In genomic region chr11:113387605-113388211, GRCh38 we compare ENCODE assay signal across 12 cellular contexts. TPM values are rescaled to one million over a fixed set of nuclear protein-coding genes. Genes with fewer than 3 reads are reported as not detected.
A peak's percentile ranks its signal among the peaks of the same experiment; 100 is the strongest.
DNase-seq lines count a peak whose midpoint lies in the region; ATAC-seq, FAIRE-seq and TF ChIP-seq lines count a peak whose summit lies in the region.
"Had no signal": no experiment of that assay in that cellular context is flagged by ENCODE, and none has a peak within 500 bp of the region (broad histone marks: within the 10 kb centered on the region; RNA-seq: fewer than 3 reads in every experiment).

A gene with protein sequence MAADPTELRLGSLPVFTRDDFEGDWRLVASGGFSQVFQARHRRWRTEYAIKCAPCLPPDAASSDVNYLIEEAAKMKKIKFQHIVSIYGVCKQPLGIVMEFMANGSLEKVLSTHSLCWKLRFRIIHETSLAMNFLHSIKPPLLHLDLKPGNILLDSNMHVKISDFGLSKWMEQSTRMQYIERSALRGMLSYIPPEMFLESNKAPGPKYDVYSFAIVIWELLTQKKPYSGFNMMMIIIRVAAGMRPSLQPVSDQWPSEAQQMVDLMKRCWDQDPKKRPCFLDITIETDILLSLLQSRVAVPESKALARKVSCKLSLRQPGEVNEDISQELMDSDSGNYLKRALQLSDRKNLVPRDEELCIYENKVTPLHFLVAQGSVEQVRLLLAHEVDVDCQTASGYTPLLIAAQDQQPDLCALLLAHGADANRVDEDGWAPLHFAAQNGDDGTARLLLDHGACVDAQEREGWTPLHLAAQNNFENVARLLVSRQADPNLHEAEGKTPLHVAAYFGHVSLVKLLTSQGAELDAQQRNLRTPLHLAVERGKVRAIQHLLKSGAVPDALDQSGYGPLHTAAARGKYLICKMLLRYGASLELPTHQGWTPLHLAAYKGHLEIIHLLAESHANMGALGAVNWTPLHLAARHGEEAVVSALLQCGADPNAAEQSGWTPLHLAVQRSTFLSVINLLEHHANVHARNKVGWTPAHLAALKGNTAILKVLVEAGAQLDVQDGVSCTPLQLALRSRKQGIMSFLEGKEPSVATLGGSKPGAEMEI (plus strand): TSS chr11:113387779. CDS start chr11:113387885, 106 bp downstream.

- H4K91ac ChIP-seq in mesenchymal stem cell (ENCODE audit: low read length): peak within 1 kb of the TSS; percentile 72

- no peaks in the 10 kb centered on the region for H3K36me3 ChIP-seq in A673 (ENCODE audit: insufficient read depth, low read length, poor library complexity, severe bottlenecking)
- H3K36me3 ChIP-seq in mesenchymal stem cell (ENCODE audit: control insufficient read depth in 1 of 2, insufficient read depth in 2 of 2, low read depth in 1 of 2, low read length in 2 of 2): no peaks in the 10 kb centered on the region

- H3K9ac ChIP-seq in mesenchymal stem cell (ENCODE audit: low read length): no peak within 1 kb of the TSS

- no peak within 1 kb of the TSS for H3K4ac ChIP-seq in mesenchymal stem cell (ENCODE audit: low read depth in 1 of 2, low read length in 2 of 2)

- no peak for ATAC-seq in HG03097 (IDR thresholded peaks at IDR 0.05; ENCODE audit: low FRiP score, unreplicated experiment)

- H3K23ac ChIP-seq in mesenchymal stem cell (ENCODE audit: low read length in 2 of 2): peak within 1 kb of the TSS in 1 of 2 experiments; percentile 83

- H3K4me1 ChIP-seq in A673 (ENCODE audit: insufficient read depth, low read length, poor library complexity, severe bottlenecking) (peaks cover 23% of the 10 kb centered on the region), mesenchymal stem cell (ENCODE audit: control insufficient read depth, insufficient read depth, low read depth, low read length) (peaks cover 9% of the 10 kb centered on the region)

- peak within 1 kb of the TSS; percentile 30 for H2BK120ac ChIP-seq in mesenchymal stem cell (ENCODE audit: low read depth, low read length)

- H3K4me3 ChIP-seq in A673 (ENCODE audit: low read depth, low read length, poor library complexity, severe bottlenecking) (no peak within 1 kb of the TSS), mesenchymal stem cell (ENCODE audit: insufficient read depth in 1 of 2, low read depth in 1 of 2, low read length in 2 of 2) (no peak within 1 kb of the TSS)

- POLR2A ChIA-PET in A673 (lab: Charles Lee; ENCODE audit: low non-redundant PET): no interaction called here

- WGBS in mesenchymal stem cell: 14% methylated on average over 44 of the region's 46 CpGs

- H2AFZ ChIP-seq in mesenchymal stem cell (ENCODE audit: low read depth, low read length): peak within 1 kb of the TSS; percentile 60

- H3K14ac ChIP-seq in mesenchymal stem cell (ENCODE audit: low read length in 2 of 2): peak within 1 kb of the TSS in 1 of 2 experiments; percentile 51

- no peak for FAIRE-seq in frontal cortex (lab: Jason Lieb, UNC)

- no TSS peak for BruUV-seq in A673 (replicated peaks; lab: Mats Ljungman, UMichigan)

- peak within 1 kb of the TSS; percentile 54 to 56 for H2BK12ac ChIP-seq in mesenchymal stem cell (ENCODE audit: low read length in 2 of 2)

- H2BK5ac ChIP-seq in mesenchymal stem cell (ENCODE audit: low read depth, low read length, poor library complexity, severe bottlenecking): no peak within 1 kb of the TSS

- CTCF ChIA-PET in A673 (lab: Charles Lee): interaction anchor here (0.5 kb wide), 1 partner anchor 409 kb away, joined by 4 read pairs; no protein-coding TSS in a partner anchor

- peak within 1 kb of the TSS; percentile 20 for H3K4me2 ChIP-seq in mesenchymal stem cell (ENCODE audit: low read length, poor library complexity, severe bottlenecking)

- no peak for TF ChIP-seq CTCF in A673 (conservative IDR thresholded peaks at IDR 0.05; ENCODE audit: low read depth, low read length)

- H4K8ac ChIP-seq in mesenchymal stem cell (ENCODE audit: low read length): peak within 1 kb of the TSS; percentile 63

- peak within 1 kb of the TSS in 1 of 2 experiments; percentile 59 for H3K18ac ChIP-seq in mesenchymal stem cell (ENCODE audit: low read depth in 1 of 2, low read length in 2 of 2)

- intact Hi-C loops in A673 (cut with micrococcal nuclease; ENCODE audit: unreplicated experiment): no loop called here

- H3K27me3 ChIP-seq in A673 (replicated peaks; ENCODE audit: insufficient read depth, low read depth, low read length, poor library complexity) (no peaks in the 10 kb centered on the region), mesenchymal stem cell (ENCODE audit: control insufficient read depth in 1 of 2, insufficient read depth in 1 of 2, low read length in 2 of 2) (peaks cover 36 to 51% of the 10 kb centered on the region in 2 experiments)

- H2BK15ac ChIP-seq in mesenchymal stem cell (ENCODE audit: low read depth, poor library complexity, severe bottlenecking): no peak within 1 kb of the TSS

- no peaks in the 10 kb centered on the region for H3K9me3 ChIP-seq in A673 (ENCODE audit: low read depth, low read length, poor library complexity, severe bottlenecking)
- no peaks in the 10 kb centered on the region for H3K9me3 ChIP-seq in mesenchymal stem cell (ENCODE audit: control insufficient read depth, low read length)

- peak within 1 kb of the TSS; percentile 3 for H3K27ac ChIP-seq in A673 (ENCODE audit: low read depth, low read length, poor library complexity, severe bottlenecking)
- H3K27ac ChIP-seq in mesenchymal stem cell (ENCODE audit: low read length, poor library complexity, severe bottlenecking): no peak within 1 kb of the TSS

- DNase-seq in A673 (ENCODE audit: low spot score) (no peak), HT-29 (ENCODE audit: low spot score) (peak; percentile 16), dermis blood vessel endothelial cell (peak; percentile 8), mesenchymal stem cell (no peak), frontal cortex (ENCODE audit: low spot score in 2 of 2) (no peak), NCI-H524 treated with DMSO at 0.1 percent for 48 hours (lab: John Stamatoyannopoulos, UW) (no peak), anterior cingulate cortex (lab: John Stamatoyannopoulos, UW) (no peak)
- DNase-seq: C1 segment of cervical spinal cord, NCI-H2081, occipital lobe, Right ventricle myocardium superior had no signal

- no peak within 1 kb of the TSS for H2AK5ac ChIP-seq in mesenchymal stem cell (ENCODE audit: low read length, severe bottlenecking)

- no peaks in the 10 kb centered on the region for H3K79me1 ChIP-seq in mesenchymal stem cell (replicated peaks; ENCODE audit: low read length, poor library complexity, severe bottlenecking)

RNA-seq across cellular contexts. Expression of the gene that starts here (rescaled TPM):
- total RNA-seq in A673 (2021) (0.39 and 0.43 TPM in 2 replicates), dermis blood vessel endothelial cell (not detected in 2 replicates), frontal cortex (not detected)
- not detected in 2 replicates for total RNA-seq in HT-29 (2014; rRNA removed; shearing (Covaris generic))
- polyA plus RNA-seq in mesenchymal stem cell (2013, experiment 1 of 2): not detected
- polyA plus RNA-seq in mesenchymal stem cell (2013, experiment 2 of 2): 0.01 TPM
- total RNA-seq: occipital lobe, Right ventricle myocardium superior had no signal

Comparison
In these comparisons a context has a peak if more than half of its experiments do, and no peak if none do; other contexts are left out.
1. Peak in DNase-seq in HT-29; RNA of the gene not detected or under 1 TPM.
2. Peak in DNase-seq in dermis blood vessel endothelial cell; RNA of the gene not detected or under 1 TPM.